In the genomic region with DNA sequence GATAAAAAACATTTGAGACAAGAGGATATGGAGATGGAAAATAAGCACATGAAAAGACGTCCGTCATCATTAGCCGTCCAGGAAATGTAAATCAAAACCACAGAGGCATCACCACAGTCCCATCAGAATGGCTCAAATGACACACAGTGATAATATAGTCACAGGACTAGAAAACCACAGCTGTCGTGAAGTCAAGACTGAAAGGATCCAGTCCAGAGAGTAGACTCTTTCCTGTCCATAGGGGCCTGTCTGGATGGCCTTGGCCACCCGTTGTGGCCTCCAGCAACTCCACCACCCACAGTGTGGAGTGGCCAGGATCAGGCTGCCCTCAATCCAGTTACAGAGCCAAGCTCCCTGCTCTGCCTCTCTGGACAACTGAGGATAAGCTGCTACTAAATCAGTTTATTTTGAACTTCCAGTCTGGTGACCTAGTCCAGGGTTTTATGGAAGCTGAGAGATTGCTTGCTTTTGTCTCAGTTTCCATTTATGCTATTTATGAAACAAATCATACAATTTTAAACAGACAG, we compare ENCODE assay signal across 9 cellular contexts.
A peak's percentile ranks its signal among the peaks of the same experiment; 100 is the strongest.
DNase-seq lines count a peak whose midpoint lies in the region; ATAC-seq lines count a peak whose summit lies in the region.
"Had no signal": no experiment of that assay in that cellular context is flagged by ENCODE, and none has a peak within 500 bp of the region (broad histone marks: within the 10 kb centered on the region; RNA-seq: fewer than 3 reads in every experiment).

No MANE protein-coding gene starts in this region.

- ATAC-seq in GM19043 (IDR thresholded peaks at IDR 0.05; ENCODE audit: low read depth, unreplicated experiment) = peak; percentile 95
- peak; percentile 98 for ATAC-seq in HG03066 (IDR thresholded peaks at IDR 0.05; ENCODE audit: low read depth, unreplicated experiment)
- peak; percentile 89 for ATAC-seq in stimulated activated memory B cell treated with anti-CD40 and anti-IgM and Interleukin-4, amounts not matched to agents 10 μg/mL and 1 μg/mL and 100 μg/mL, for 72 hours
- ATAC-seq in esophagus mucosa = no peak
- ATAC-seq: left lung had no signal

- no peaks in the 10 kb centered on the region for H3K9me3 Mint-ChIP-seq in T-helper 2 cell treated with Interferon-gamma antibody and Interleukin-4, amounts not matched to agents 5 μg/mL and 100 μg/mL, for 36 hours
- no peaks in the 10 kb centered on the region for H3K9me3 Mint-ChIP-seq in stimulated activated memory B cell treated with anti-CD40 and anti-IgM and Interleukin-4, amounts not matched to agents 10 μg/mL and 1 μg/mL and 100 μg/mL, for 72 hours

- DNase-seq in AG08395 (ENCODE audit: low spot score) = peak; percentile 12
- DNase-seq in T-helper 2 cell treated with Interferon-gamma antibody and Interleukin-4, amounts not matched to agents 5 μg/mL and 100 μg/mL, for 36 hours (ENCODE audit: low spot score) = peak; percentile 60
- no peak for DNase-seq in stimulated activated CD4-positive, alpha-beta T cell treated with anti-CD3 and anti-CD28 coated beads, Interleukin-4, amount 100 ng/mL, for 4 hours
- DNase-seq in retina = no peak

- H3K27me3 Mint-ChIP-seq in T-helper 2 cell treated with Interferon-gamma antibody and Interleukin-4, amounts not matched to agents 5 μg/mL and 100 μg/mL, for 36 hours (ENCODE audit: low read depth) = no peaks in the 10 kb centered on the region
- peaks cover 37% of the 10 kb centered on the region for H3K27me3 Mint-ChIP-seq in stimulated activated memory B cell treated with anti-CD40 and anti-IgM and Interleukin-4, amounts not matched to agents 10 μg/mL and 1 μg/mL and 100 μg/mL, for 72 hours

- H3K27ac Mint-ChIP-seq in T-helper 2 cell treated with Interferon-gamma antibody and Interleukin-4, amounts not matched to agents 5 μg/mL and 100 μg/mL, for 36 hours = no peak overlapping the region
- H3K27ac Mint-ChIP-seq in stimulated activated memory B cell treated with anti-CD40 and anti-IgM and Interleukin-4, amounts not matched to agents 10 μg/mL and 1 μg/mL and 100 μg/mL, for 72 hours = peak overlapping the region; percentile 33

- H3K4me1 Mint-ChIP-seq in T-helper 2 cell treated with Interferon-gamma antibody and Interleukin-4, amounts not matched to agents 5 μg/mL and 100 μg/mL, for 36 hours (ENCODE audit: low read depth) = peaks cover 4% of the 10 kb centered on the region
- peaks cover 8% of the 10 kb centered on the region for H3K4me1 Mint-ChIP-seq in stimulated activated memory B cell treated with anti-CD40 and anti-IgM and Interleukin-4, amounts not matched to agents 10 μg/mL and 1 μg/mL and 100 μg/mL, for 72 hours

- H3K4me3 Mint-ChIP-seq in T-helper 2 cell treated with Interferon-gamma antibody and Interleukin-4, amounts not matched to agents 5 μg/mL and 100 μg/mL, for 36 hours = no peak overlapping the region
- no peak overlapping the region for H3K4me3 Mint-ChIP-seq in stimulated activated memory B cell treated with anti-CD40 and anti-IgM and Interleukin-4, amounts not matched to agents 10 μg/mL and 1 μg/mL and 100 μg/mL, for 72 hours

- H3K36me3 Mint-ChIP-seq in T-helper 2 cell treated with Interferon-gamma antibody and Interleukin-4, amounts not matched to agents 5 μg/mL and 100 μg/mL, for 36 hours (ENCODE audit: low read depth) = no peaks in the 10 kb centered on the region
- H3K36me3 Mint-ChIP-seq in stimulated activated memory B cell treated with anti-CD40 and anti-IgM and Interleukin-4, amounts not matched to agents 10 μg/mL and 1 μg/mL and 100 μg/mL, for 72 hours = no peaks in the 10 kb centered on the region

Comparison
In these comparisons a context has a peak if more than half of its experiments do, and no peak if none do; other contexts are left out.
1. DNase-seq: peak in AG08395 (single experiment) and T-helper 2 cell treated with Interferon-gamma antibody and Interleukin-4, amounts not matched to agents 5 μg/mL and 100 μg/mL, for 36 hours (single experiment); none in stimulated activated CD4-positive, alpha-beta T cell treated with anti-CD3 and anti-CD28 coated beads, Interleukin-4, amount 100 ng/mL, for 4 hours (0 of 2) and retina (single experiment).